ENCODE assay signal across 8 cellular contexts in the genomic region with DNA sequence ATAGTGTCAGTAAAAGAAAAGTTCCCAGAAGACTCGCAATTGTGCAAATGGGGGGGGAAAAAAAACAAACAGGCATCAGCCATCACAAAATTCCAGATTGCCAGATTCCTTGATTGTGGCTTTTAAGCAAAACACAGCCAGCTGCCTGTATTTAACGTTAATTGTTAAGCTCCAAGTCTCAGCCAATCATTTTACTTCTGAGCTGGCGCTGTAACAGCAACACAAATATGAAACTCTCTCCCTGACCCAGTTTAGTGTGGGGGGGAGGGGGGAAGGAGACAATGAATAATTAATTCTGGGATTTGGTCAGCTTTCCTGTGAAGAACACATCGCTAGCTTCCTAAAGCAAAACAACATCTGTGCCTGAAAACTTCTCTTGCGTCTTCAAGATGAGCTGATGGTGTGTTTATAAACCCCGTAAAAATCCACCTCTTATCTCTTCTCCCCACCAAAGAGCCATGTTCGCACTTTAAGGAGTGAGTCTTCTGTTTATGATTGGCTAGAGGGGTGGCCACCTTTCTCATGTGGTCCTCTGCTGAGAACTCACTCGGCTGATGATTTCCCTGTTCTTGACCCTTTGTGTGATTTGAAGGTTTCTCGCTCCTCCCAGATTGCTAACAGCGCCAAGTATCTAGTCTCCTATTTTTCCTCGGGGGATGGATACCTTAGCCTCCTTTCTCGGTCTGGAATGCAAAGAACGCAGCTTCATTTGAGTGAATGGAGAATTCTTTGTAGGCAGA.
DNase-seq lines count a peak whose midpoint lies in the region; ATAC-seq lines count a peak whose summit lies in the region.

No MANE protein-coding gene starts in this region.

- no CpG with 5 or more reads among the region's 13 CpGs for WGBS in trophoblast cell (ENCODE audit: extremely low coverage, insufficient coverage, insufficient read length)

- H3K4me3 ChIP-seq in SJSA1 (peak overlapping the region; percentile 23), trophoblast cell (ENCODE audit: low read depth, low read length) (no peak overlapping the region)

- H3K36me3 ChIP-seq in SJSA1, result no peaks in the 10 kb centered on the region
- H3K36me3 ChIP-seq in trophoblast cell (ENCODE audit: control insufficient read depth in 1 of 2, insufficient read depth in 2 of 2, low read length in 2 of 2), result no peaks in the 10 kb centered on the region

- H3K4me1 ChIP-seq in SJSA1 (replicated peaks), result peaks cover 24% of the 10 kb centered on the region
- H3K4me1 ChIP-seq in trophoblast cell (ENCODE audit: control insufficient read depth in 1 of 2, insufficient read depth in 2 of 2, low read length in 2 of 2), result peaks cover 0 to 4% of the 10 kb centered on the region in 2 experiments

- H4K91ac ChIP-seq in trophoblast cell (ENCODE audit: low read depth, low read length), result no peak overlapping the region

- H3K18ac ChIP-seq in trophoblast cell (ENCODE audit: low read length), result no peak overlapping the region

- H3K27me3 ChIP-seq in SJSA1 (replicated peaks) (no peaks in the 10 kb centered on the region), trophoblast cell (ENCODE audit: insufficient read depth, low read length) (no peaks in the 10 kb centered on the region)

- peak overlapping the region; percentile 62 for H3K4me2 ChIP-seq in trophoblast cell (ENCODE audit: low read length)

- no peak overlapping the region for H4K12ac ChIP-seq in trophoblast cell (ENCODE audit: low read depth, low read length)

- no peak overlapping the region for H3K9ac ChIP-seq in trophoblast cell (ENCODE audit: low read length)

- no peaks in the 10 kb centered on the region for H3K9me3 ChIP-seq in SJSA1 (replicated peaks)
- no peaks in the 10 kb centered on the region for H3K9me3 ChIP-seq in trophoblast cell (ENCODE audit: insufficient read depth, low read depth, low read length)

- H3K27ac ChIP-seq in SJSA1 (peak overlapping the region; percentile 81), trophoblast cell (ENCODE audit: low read depth, low read length) (peak overlapping the region; percentile 11)

- H2AFZ ChIP-seq in trophoblast cell (ENCODE audit: insufficient read depth, low read length, poor library complexity), result no peak overlapping the region

- H3K79me1 ChIP-seq in trophoblast cell (ENCODE audit: low read length), result peaks cover 3% of the 10 kb centered on the region

- ATAC-seq in GM21619 (IDR thresholded peaks at IDR 0.05; ENCODE audit: unreplicated experiment), result no peak
- ATAC-seq in HG03097 (IDR thresholded peaks at IDR 0.05; ENCODE audit: low FRiP score, unreplicated experiment), result no peak
- ATAC-seq in GM21423 (IDR thresholded peaks at IDR 0.05; ENCODE audit: unreplicated experiment), result no peak

- H2BK120ac ChIP-seq in trophoblast cell (ENCODE audit: insufficient read depth, low read length, poor library complexity), result peak overlapping the region; percentile 6

- H2AK5ac ChIP-seq in trophoblast cell (ENCODE audit: low read length), result no peak overlapping the region

- DNase-seq in GM03348 (ENCODE audit: low spot score) (peak; percentile 27), SJSA1 (ENCODE audit: low read depth in 1 of 2, low spot score in 2 of 2) (peak; percentile 71 to 92), glomerular endothelial cell (ENCODE audit: extremely low read depth, low read depth, low spot score) (peak; percentile 3), trophoblast cell (peak; percentile 81 to 98), NCI-H187 treated with DMSO at 0.1 percent for 48 hours (lab: John Stamatoyannopoulos, UW) (no peak)

- no peak overlapping the region for H4K8ac ChIP-seq in trophoblast cell (ENCODE audit: low read depth, low read length)

- H3K79me2 ChIP-seq in trophoblast cell (ENCODE audit: control insufficient read depth, insufficient read depth, low read length, poor library complexity), result no peaks in the 10 kb centered on the region

- no peak overlapping the region for H3K14ac ChIP-seq in trophoblast cell (ENCODE audit: low read length)

- H2BK5ac ChIP-seq in trophoblast cell (ENCODE audit: low read depth, low read length, poor library complexity), result no peak overlapping the region

- H3K4ac ChIP-seq in trophoblast cell (ENCODE audit: low read depth, low read length), result no peak overlapping the region

- H3K23ac ChIP-seq in trophoblast cell (ENCODE audit: low read length), result no peak overlapping the region

- H2BK12ac ChIP-seq in trophoblast cell (ENCODE audit: low read length), result no peak overlapping the region
